In genomic region chr1:161410636-161410970, GRCh38 we compare ENCODE assay signal across 18 cellular contexts. TPM values are rescaled to one million over a fixed set of nuclear protein-coding genes. Genes with fewer than 3 reads are reported as not detected.
DNase-seq lines count a peak whose midpoint lies in the region; ATAC-seq lines count a peak whose summit lies in the region.
"Not testable (repeated sequence)": the region's sequence is repeated elsewhere in the genome, so short reads cannot be mapped to it uniquely, and the experiment has no call there.
"Had no signal": no experiment of that assay in that cellular context is flagged by ENCODE, and none has a peak within 500 bp of the region (broad histone marks: within the 10 kb centered on the region; RNA-seq: fewer than 3 reads in every experiment).

No MANE protein-coding gene starts in this region.

- peak overlapping the region in 5 of 7 donors; percentile 8 to 93 (median 68) for H3K27ac Mint-ChIP-seq in CD4-positive, alpha-beta memory T cell
- H3K27ac Mint-ChIP-seq in T-helper 2 cell treated with Interferon-gamma antibody and Interleukin-4, amounts not matched to agents 5 μg/mL and 100 μg/mL, for 36 hours = peak overlapping the region; percentile 47
- H3K27ac Mint-ChIP-seq in activated CD4-positive, alpha-beta memory T cell treated with anti-CD3 and anti-CD28 coated beads for 36 hours = peak overlapping the region; percentile 94
- peak overlapping the region; percentile 76 for H3K27ac Mint-ChIP-seq in activated T-helper 1 cell treated with anti-CD3 and anti-CD28 coated beads, Interleukin-12 subunit alpha, Interleukin-12 subunit beta, Interleukin-2, Interleukin-4 antibody, amounts not matched to agents 30 ng/mL and 10 ng/mL and 1 ng/mL, durations not matched to agents 14 hours and 24 hours and 36 hours
- peak overlapping the region; percentile 62 for H3K27ac Mint-ChIP-seq in activated naive CD8-positive, alpha-beta T cell treated with anti-CD3 and anti-CD28 coated beads for 36 hours
- peak overlapping the region; percentile 72 to 84 for H3K27ac Mint-ChIP-seq in natural killer cell treated with Interleukin-12 subunit alpha and Interleukin-12 subunit beta and Interleukin-15 and Interleukin-18, amount 100 ng/mL, for 72 hours

- CTCF ChIA-PET in CD4-positive, alpha-beta memory T cell (lab: Charles Lee; ENCODE audit: partially characterized antibody) = not testable (repeated sequence)
- CTCF ChIA-PET in activated CD4-positive, alpha-beta memory T cell treated with anti-CD3 and anti-CD28 coated beads for 36 hours (lab: Charles Lee) = interaction anchor here (1.3 to 1.4 kb wide), 2 partner anchors 28 to 29 kb away, joined by 5 to 8 read pairs; no protein-coding TSS in a partner anchor

- not testable (repeated sequence) for H3K4me3 ChIP-seq in CD4-positive, alpha-beta memory T cell (ENCODE audit: low read length in 2 of 2)

- not testable (repeated sequence) for DNase-seq in CD4-positive, alpha-beta memory T cell; T-helper 2 cell treated with Interferon-gamma antibody and Interleukin-4, amounts not matched to agents 5 μg/mL and 100 μg/mL, for 36 hours (ENCODE audit: low spot score); activated CD4-positive, alpha-beta memory T cell treated with anti-CD3 and anti-CD28 coated beads for 36 hours; activated T-helper 1 cell treated with anti-CD3 and anti-CD28 coated beads, Interleukin-12 subunit alpha, Interleukin-12 subunit beta, Interleukin-2, Interleukin-4 antibody, amounts not matched to agents 30 ng/mL and 10 ng/mL and 1 ng/mL, durations not matched to agents 14 hours and 24 hours and 36 hours (ENCODE audit: low spot score); activated naive CD8-positive, alpha-beta T cell treated with anti-CD3 and anti-CD28 coated beads for 36 hours; natural killer cell treated with Interleukin-12 subunit alpha and Interleukin-12 subunit beta and Interleukin-15 and Interleukin-18, amount 100 ng/mL, for 72 hours (ENCODE audit: low spot score)
- DNase-seq in OCI-M1 (lab: John Stamatoyannopoulos, UW) = peak; percentile 36

- not testable (repeated sequence) for ATAC-seq in natural killer cell treated with Interleukin-12 subunit alpha and Interleukin-12 subunit beta and Interleukin-15 and Interleukin-18, amount 100 ng/mL, for 72 hours

- intact Hi-C loops in CD4-positive, alpha-beta memory T cell (cut with micrococcal nuclease) = not testable (repeated sequence)
- intact Hi-C loops in activated CD4-positive, alpha-beta memory T cell treated with anti-CD3 and anti-CD28 coated beads for 36 hours (cut with micrococcal nuclease) = loop anchor here (1.0 kb wide), 1 partner anchor 12 kb away; no protein-coding TSS in a partner anchor
- intact Hi-C loops in activated T-helper 1 cell treated with anti-CD3 and anti-CD28 coated beads, Interleukin-12 subunit alpha, Interleukin-12 subunit beta, Interleukin-2, Interleukin-4 antibody, amounts not matched to agents 30 ng/mL and 10 ng/mL and 1 ng/mL, durations not matched to agents 14 hours and 24 hours and 36 hours (cut with micrococcal nuclease) = loop anchor here (1.0 kb wide), 1 partner anchor 11 kb away; no protein-coding TSS in a partner anchor

- H3K27me3 ChIP-seq in CD4-positive, alpha-beta memory T cell (ENCODE audit: insufficient read depth, low read length) = not testable (repeated sequence)

- peak overlapping the region; percentile 28 for H3K27ac ChIP-seq in CD4-positive, alpha-beta memory T cell (ENCODE audit: low read depth, low read length)

- H3K9me3 Mint-ChIP-seq in CD4-positive, alpha-beta memory T cell; T-helper 2 cell treated with Interferon-gamma antibody and Interleukin-4, amounts not matched to agents 5 μg/mL and 100 μg/mL, for 36 hours; activated CD4-positive, alpha-beta memory T cell treated with anti-CD3 and anti-CD28 coated beads for 36 hours; activated T-helper 1 cell treated with anti-CD3 and anti-CD28 coated beads, Interleukin-12 subunit alpha, Interleukin-12 subunit beta, Interleukin-2, Interleukin-4 antibody, amounts not matched to agents 30 ng/mL and 10 ng/mL and 1 ng/mL, durations not matched to agents 14 hours and 24 hours and 36 hours; activated naive CD8-positive, alpha-beta T cell treated with anti-CD3 and anti-CD28 coated beads for 36 hours; natural killer cell treated with Interleukin-12 subunit alpha and Interleukin-12 subunit beta and Interleukin-15 and Interleukin-18, amount 100 ng/mL, for 72 hours: not testable (repeated sequence)

- H3K4me3 Mint-ChIP-seq in CD4-positive, alpha-beta memory T cell = peak overlapping the region in 4 of 8 donors; percentile 43 to 81 (median 78)
- H3K4me3 Mint-ChIP-seq in T-helper 2 cell treated with Interferon-gamma antibody and Interleukin-4, amounts not matched to agents 5 μg/mL and 100 μg/mL, for 36 hours; activated CD4-positive, alpha-beta memory T cell treated with anti-CD3 and anti-CD28 coated beads for 36 hours; activated T-helper 1 cell treated with anti-CD3 and anti-CD28 coated beads, Interleukin-12 subunit alpha, Interleukin-12 subunit beta, Interleukin-2, Interleukin-4 antibody, amounts not matched to agents 30 ng/mL and 10 ng/mL and 1 ng/mL, durations not matched to agents 14 hours and 24 hours and 36 hours; activated naive CD8-positive, alpha-beta T cell treated with anti-CD3 and anti-CD28 coated beads for 36 hours: not testable (repeated sequence)
- H3K4me3 Mint-ChIP-seq in natural killer cell treated with Interleukin-12 subunit alpha and Interleukin-12 subunit beta and Interleukin-15 and Interleukin-18, amount 100 ng/mL, for 72 hours = peak overlapping the region; percentile 67

- not testable (repeated sequence) for H3K9me3 ChIP-seq in CD4-positive, alpha-beta memory T cell (ENCODE audit: control insufficient read depth in 1 of 2, low read length in 2 of 2)

- not testable (repeated sequence) for H3K27me3 Mint-ChIP-seq in CD4-positive, alpha-beta memory T cell; T-helper 2 cell treated with Interferon-gamma antibody and Interleukin-4, amounts not matched to agents 5 μg/mL and 100 μg/mL, for 36 hours (ENCODE audit: low read depth); activated CD4-positive, alpha-beta memory T cell treated with anti-CD3 and anti-CD28 coated beads for 36 hours; activated T-helper 1 cell treated with anti-CD3 and anti-CD28 coated beads, Interleukin-12 subunit alpha, Interleukin-12 subunit beta, Interleukin-2, Interleukin-4 antibody, amounts not matched to agents 30 ng/mL and 10 ng/mL and 1 ng/mL, durations not matched to agents 14 hours and 24 hours and 36 hours (ENCODE audit: insufficient read depth); activated naive CD8-positive, alpha-beta T cell treated with anti-CD3 and anti-CD28 coated beads for 36 hours; natural killer cell treated with Interleukin-12 subunit alpha and Interleukin-12 subunit beta and Interleukin-15 and Interleukin-18, amount 100 ng/mL, for 72 hours

- peaks cover 0 to 13% of the 10 kb centered on the region in 2 donors for H3K36me3 Mint-ChIP-seq in CD4-positive, alpha-beta memory T cell
- H3K36me3 Mint-ChIP-seq in T-helper 2 cell treated with Interferon-gamma antibody and Interleukin-4, amounts not matched to agents 5 μg/mL and 100 μg/mL, for 36 hours (ENCODE audit: low read depth); activated CD4-positive, alpha-beta memory T cell treated with anti-CD3 and anti-CD28 coated beads for 36 hours; activated T-helper 1 cell treated with anti-CD3 and anti-CD28 coated beads, Interleukin-12 subunit alpha, Interleukin-12 subunit beta, Interleukin-2, Interleukin-4 antibody, amounts not matched to agents 30 ng/mL and 10 ng/mL and 1 ng/mL, durations not matched to agents 14 hours and 24 hours and 36 hours (ENCODE audit: low read depth); activated naive CD8-positive, alpha-beta T cell treated with anti-CD3 and anti-CD28 coated beads for 36 hours; natural killer cell treated with Interleukin-12 subunit alpha and Interleukin-12 subunit beta and Interleukin-15 and Interleukin-18, amount 100 ng/mL, for 72 hours: not testable (repeated sequence)

- not testable (repeated sequence) for H3K36me3 ChIP-seq in CD4-positive, alpha-beta memory T cell (ENCODE audit: insufficient read depth, low read length)

- H3K4me1 ChIP-seq in CD4-positive, alpha-beta memory T cell (ENCODE audit: insufficient read depth, low read length) = peaks cover 24% of the 10 kb centered on the region

- peaks cover 13 to 28% (median 17%) of the 10 kb centered on the region in 4 donors for H3K4me1 Mint-ChIP-seq in CD4-positive, alpha-beta memory T cell
- peaks cover 17% of the 10 kb centered on the region for H3K4me1 Mint-ChIP-seq in T-helper 2 cell treated with Interferon-gamma antibody and Interleukin-4, amounts not matched to agents 5 μg/mL and 100 μg/mL, for 36 hours (ENCODE audit: low read depth)
- H3K4me1 Mint-ChIP-seq in activated CD4-positive, alpha-beta memory T cell treated with anti-CD3 and anti-CD28 coated beads for 36 hours (ENCODE audit: low read depth) = peaks cover 32% of the 10 kb centered on the region
- peaks cover 18% of the 10 kb centered on the region for H3K4me1 Mint-ChIP-seq in activated T-helper 1 cell treated with anti-CD3 and anti-CD28 coated beads, Interleukin-12 subunit alpha, Interleukin-12 subunit beta, Interleukin-2, Interleukin-4 antibody, amounts not matched to agents 30 ng/mL and 10 ng/mL and 1 ng/mL, durations not matched to agents 14 hours and 24 hours and 36 hours (ENCODE audit: low read depth)
- H3K4me1 Mint-ChIP-seq in activated naive CD8-positive, alpha-beta T cell treated with anti-CD3 and anti-CD28 coated beads for 36 hours = peaks cover 18% of the 10 kb centered on the region
- H3K4me1 Mint-ChIP-seq in natural killer cell treated with Interleukin-12 subunit alpha and Interleukin-12 subunit beta and Interleukin-15 and Interleukin-18, amount 100 ng/mL, for 72 hours (ENCODE audit: low read depth in 2 of 2) = peaks cover 18 to 26% of the 10 kb centered on the region in 2 donors

- POLR2A ChIA-PET in CD4-positive, alpha-beta memory T cell (lab: Charles Lee; ENCODE audit: partially characterized antibody) = interaction anchor here (4.2 kb wide), 1 partner anchor 10 kb away, joined by 19 read pairs; no protein-coding TSS in a partner anchor
- POLR2A ChIA-PET in activated CD4-positive, alpha-beta memory T cell treated with anti-CD3 and anti-CD28 coated beads for 36 hours (lab: Charles Lee) = interaction anchor here (1.0 to 1.1 kb wide), 2 partner anchors 12 to 29 kb away, joined by 3 to 4 read pairs; no protein-coding TSS in a partner anchor

RNA-seq across cellular contexts. Expression of gene CFAP126, which starts 42.9 kb away (rescaled TPM):
- total RNA-seq in CD4-positive, alpha-beta memory T cell = not detected
- polyA plus RNA-seq in CD4-positive, alpha-beta memory T cell = not detected
- under 1 TPM in 1 of 2 experiments, not detected in 1; 0.29 TPM for total RNA-seq in activated CD4-positive, alpha-beta memory T cell treated with anti-CD3 and anti-CD28 coated beads for 36 hours
- total RNA-seq in activated T-helper 1 cell treated with anti-CD3 and anti-CD28 coated beads, Interleukin-12 subunit alpha, Interleukin-12 subunit beta, Interleukin-2, Interleukin-4 antibody, amounts not matched to agents 30 ng/mL and 10 ng/mL and 1 ng/mL, durations not matched to agents 14 hours and 24 hours and 36 hours = not detected in 2 replicates
- total RNA-seq in activated naive CD8-positive, alpha-beta T cell treated with anti-CD3 and anti-CD28 coated beads for 36 hours = not detected
- not detected for total RNA-seq in natural killer cell treated with Interleukin-12 subunit alpha and Interleukin-12 subunit beta and Interleukin-15 and Interleukin-18, amount 100 ng/mL, for 72 hours
- total RNA-seq: A172, Caco-2, GM23248, H7, M059J, PC-3, Right ventricle myocardium inferior, RPMI7951, SJCRH30 had no signal
- polyA plus RNA-seq: BJ, GM23248, IgD-negative memory B cell had no signal
